ENCODE assay signal across 9 cellular contexts in the genomic region with DNA sequence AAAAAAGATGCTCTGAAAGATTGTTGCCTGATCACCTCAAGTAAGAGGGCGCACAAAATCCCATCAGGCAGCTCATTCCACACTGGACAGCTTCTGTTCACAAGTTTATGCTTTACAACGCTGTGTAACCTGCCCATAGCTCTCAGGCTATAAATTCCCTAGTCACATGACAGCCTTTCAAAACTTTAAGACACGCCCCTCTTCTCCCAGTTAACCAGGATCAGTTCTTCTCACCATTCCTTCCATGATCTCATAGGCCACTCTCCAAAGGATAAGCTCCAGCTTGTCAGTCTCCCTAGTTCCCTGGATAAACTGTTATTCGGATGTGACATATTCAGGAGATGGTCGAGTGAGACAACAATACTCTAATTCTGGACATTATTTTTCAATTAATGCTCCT. TPM values are rescaled to one million over a fixed set of nuclear protein-coding genes. Genes with fewer than 3 reads are reported as not detected.
A peak's percentile ranks its signal among the peaks of the same experiment; 100 is the strongest.
DNase-seq lines count a peak whose midpoint lies in the region; ATAC-seq and TF ChIP-seq lines count a peak whose summit lies in the region.
"Had no signal": no experiment of that assay in that cellular context is flagged by ENCODE, and none has a peak within 500 bp of the region (broad histone marks: within the 10 kb centered on the region; RNA-seq: fewer than 3 reads in every experiment).

No MANE protein-coding gene starts in this region.

- TF ChIP-seq CTCF in endodermal cell (conservative IDR thresholded peaks at IDR 0.05) (no peak), natural killer cell (IDR thresholded peaks at IDR 0.05) (no peak)

- ATAC-seq in natural killer cell (no peak), HG03097 (IDR thresholded peaks at IDR 0.05; ENCODE audit: low FRiP score, unreplicated experiment) (no peak), GM19328 (IDR thresholded peaks at IDR 0.05; ENCODE audit: unreplicated experiment) (no peak)

- H3K27ac Mint-ChIP-seq in endodermal cell (peak overlapping the region; percentile 19), natural killer cell (peak overlapping the region; percentile 57 to 80)
- H3K27ac Mint-ChIP-seq in activated CD4-positive, alpha-beta T cell treated with anti-CD3 and anti-CD28 coated beads, Interleukin-2, amount 10 ng/mL, durations not matched to agents 24 days and 14 days, result no peak overlapping the region

- H3K9ac ChIP-seq in endodermal cell (ENCODE audit: extremely low read depth, low read length, poor library complexity, severe bottlenecking), result no peak overlapping the region
- H3K9ac ChIP-seq: parathyroid adenoma had no signal

- no peak overlapping the region for H3K4me3 ChIP-seq in endodermal cell (ENCODE audit: low read length)

- H3K36me3 Mint-ChIP-seq in endodermal cell (ENCODE audit: low read depth) (peaks cover 34% of the 10 kb centered on the region), natural killer cell (no peaks in the 10 kb centered on the region)
- peaks cover 38% of the 10 kb centered on the region for H3K36me3 Mint-ChIP-seq in activated CD4-positive, alpha-beta T cell treated with anti-CD3 and anti-CD28 coated beads, Interleukin-2, amount 10 ng/mL, durations not matched to agents 24 days and 14 days (ENCODE audit: low read depth)

- peaks cover 85% of the 10 kb centered on the region for H3K36me3 ChIP-seq in endodermal cell (ENCODE audit: control insufficient read depth, insufficient read depth, low read length)

- intact Hi-C loops in natural killer cell (cut with micrococcal nuclease), result no loop called here
- intact Hi-C loops in activated CD4-positive, alpha-beta T cell treated with anti-CD3 and anti-CD28 coated beads, Interleukin-2, amount 10 ng/mL, durations not matched to agents 24 days and 14 days (cut with micrococcal nuclease), result no loop called here

- H3K4me1 Mint-ChIP-seq in endodermal cell, result peaks cover 60% of the 10 kb centered on the region
- peaks cover 82 to 86% of the 10 kb centered on the region in 2 donors for H3K4me1 Mint-ChIP-seq in natural killer cell
- peaks cover 52% of the 10 kb centered on the region for H3K4me1 Mint-ChIP-seq in activated CD4-positive, alpha-beta T cell treated with anti-CD3 and anti-CD28 coated beads, Interleukin-2, amount 10 ng/mL, durations not matched to agents 24 days and 14 days

- H3K27me3 ChIP-seq in endodermal cell (ENCODE audit: control insufficient read depth, insufficient read depth, low read length, poor library complexity, severe bottlenecking), result no peaks in the 10 kb centered on the region

- 91 to 92% methylated on average over 5 of the region's 5 CpGs for WGBS in endodermal cell (ENCODE audit: insufficient coverage in 1 of 2, insufficient read length in 1 of 2), 2 experiments

- H3K27ac ChIP-seq in endodermal cell (ENCODE audit: low read depth, low read length), result no peak overlapping the region

- H3K9me3 ChIP-seq in endodermal cell (ENCODE audit: control insufficient read depth, low read length), result no peaks in the 10 kb centered on the region

- H3K9me3 Mint-ChIP-seq in endodermal cell (no peaks in the 10 kb centered on the region), natural killer cell (no peaks in the 10 kb centered on the region)
- no peaks in the 10 kb centered on the region for H3K9me3 Mint-ChIP-seq in activated CD4-positive, alpha-beta T cell treated with anti-CD3 and anti-CD28 coated beads, Interleukin-2, amount 10 ng/mL, durations not matched to agents 24 days and 14 days

- DNase-seq in COLO829 (ENCODE audit: low spot score), result peak; percentile 57
- peak; percentile 59 for DNase-seq in NCI-H82 (lab: John Stamatoyannopoulos, UW)
- DNase-seq in endodermal cell, result no peak
- DNase-seq in natural killer cell, result no peak
- DNase-seq in activated gamma-delta T cell treated with Interleukin-2 at 50 U/mL for 16 hours, result no peak
- no peak for DNase-seq in activated CD4-positive, alpha-beta T cell treated with anti-CD3 and anti-CD28 coated beads, Interleukin-2, amount 10 ng/mL, durations not matched to agents 24 days and 14 days

- H3K27me3 Mint-ChIP-seq in endodermal cell (ENCODE audit: insufficient read depth) (no peaks in the 10 kb centered on the region), natural killer cell (ENCODE audit: low read depth in 2 of 2) (no peaks in the 10 kb centered on the region)
- H3K27me3 Mint-ChIP-seq in activated CD4-positive, alpha-beta T cell treated with anti-CD3 and anti-CD28 coated beads, Interleukin-2, amount 10 ng/mL, durations not matched to agents 24 days and 14 days, result no peaks in the 10 kb centered on the region

- H3K4me3 Mint-ChIP-seq in endodermal cell, result no peak overlapping the region
- H3K4me3 Mint-ChIP-seq in natural killer cell, result no peak overlapping the region
- no peak overlapping the region for H3K4me3 Mint-ChIP-seq in activated CD4-positive, alpha-beta T cell treated with anti-CD3 and anti-CD28 coated beads, Interleukin-2, amount 10 ng/mL, durations not matched to agents 24 days and 14 days

- peaks cover 17% of the 10 kb centered on the region for H3K4me1 ChIP-seq in endodermal cell (ENCODE audit: control insufficient read depth, insufficient read depth, low read length)

RNA-seq across cellular contexts. Expression of a gene that starts 15.0 kb away (rescaled TPM):
- total RNA-seq in endodermal cell, result 100 to 1,000 TPM; 136 to 152 TPM
- 110 TPM for polyA plus RNA-seq in endodermal cell (2013, experiment 1 of 2)
- polyA plus RNA-seq in endodermal cell (2013, experiment 2 of 2), result 102 TPM
- 10 to 100 TPM; 56.8 to 75.8 (median 66.8) TPM for total RNA-seq in natural killer cell
- 68.3 and 72.9 TPM in 2 replicates for total RNA-seq in activated CD4-positive, alpha-beta T cell treated with anti-CD3 and anti-CD28 coated beads, Interleukin-2, amount 10 ng/mL, durations not matched to agents 24 days and 14 days

RNA-seq across cellular contexts. Expression of a gene that starts 42.1 kb away (rescaled TPM):
- total RNA-seq in endodermal cell (10 to 100 TPM; 54.9 to 58.8 TPM), natural killer cell (10 to 100 TPM; 21.2 to 26.1 (median 25.6) TPM)
- polyA plus RNA-seq in endodermal cell (2013, experiment 1 of 2), result 68.9 TPM
- polyA plus RNA-seq in endodermal cell (2013, experiment 2 of 2), result 69.4 TPM
- total RNA-seq in activated CD4-positive, alpha-beta T cell treated with anti-CD3 and anti-CD28 coated beads, Interleukin-2, amount 10 ng/mL, durations not matched to agents 24 days and 14 days, result 61.2 and 68.3 TPM in 2 replicates

RNA-seq across cellular contexts. Expression of a gene that starts 42.4 kb away (rescaled TPM):
- total RNA-seq in endodermal cell (1 to 10 TPM; 4.7 to 5.5 TPM), natural killer cell (1 to 10 TPM; 2.2 to 2.5 (median 2.3) TPM)
- 4.9 TPM for polyA plus RNA-seq in endodermal cell (2013, experiment 1 of 2)
- polyA plus RNA-seq in endodermal cell (2013, experiment 2 of 2), result 4.5 TPM
- total RNA-seq in activated CD4-positive, alpha-beta T cell treated with anti-CD3 and anti-CD28 coated beads, Interleukin-2, amount 10 ng/mL, durations not matched to agents 24 days and 14 days, result 5.7 and 6.3 TPM in 2 replicates

Comparison
In these comparisons a context has a peak if more than half of its experiments do, and no peak if none do; other contexts are left out.
1. DNase-seq: peak in COLO829 (single experiment) and NCI-H82 (single experiment); none in endodermal cell (single experiment), natural killer cell (single experiment), activated gamma-delta T cell treated with Interleukin-2 at 50 U/mL for 16 hours (single experiment) and activated CD4-positive, alpha-beta T cell treated with anti-CD3 and anti-CD28 coated beads, Interleukin-2, amount 10 ng/mL, durations not matched to agents 24 days and 14 days (single experiment).